Comparison of ENCODE assay signal across 8 cellular contexts in the genomic region with DNA sequence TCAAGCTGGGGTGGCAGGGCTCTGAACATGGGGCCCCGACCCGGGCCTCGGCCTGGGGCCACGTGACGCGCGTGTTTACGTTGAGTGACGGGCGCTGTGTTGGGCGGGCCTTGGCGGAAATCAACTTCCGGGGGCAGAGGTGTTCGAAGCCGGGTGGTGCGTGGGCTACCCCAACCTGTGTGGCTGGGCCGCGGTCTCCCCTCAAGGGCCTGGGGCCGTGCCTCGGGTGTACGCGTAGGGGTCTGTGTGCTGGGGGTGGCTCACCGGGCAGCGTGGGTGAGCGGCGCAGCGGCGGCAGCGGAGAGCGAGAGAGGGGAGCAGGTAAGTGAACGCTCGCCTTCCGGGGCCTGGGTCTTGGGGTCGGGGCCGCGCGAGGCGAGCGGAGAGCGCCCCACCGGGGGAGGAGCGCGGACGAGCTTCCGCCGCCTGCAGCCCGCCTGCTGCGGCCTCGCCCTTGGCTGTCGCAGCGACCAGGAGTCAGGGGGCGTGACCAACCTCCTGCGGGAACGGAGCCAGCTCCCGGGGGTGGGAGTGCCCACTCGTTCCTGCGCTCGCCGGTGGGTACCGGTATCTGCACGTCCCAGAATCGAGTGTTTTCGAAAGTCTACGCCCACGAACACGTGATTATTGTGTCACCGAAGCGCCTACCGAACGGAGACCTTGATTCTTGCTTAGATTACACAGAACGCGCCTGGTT. TPM values are rescaled to one million over a fixed set of nuclear protein-coding genes. Genes with fewer than 3 reads are reported as not detected.
DNase-seq lines count a peak whose midpoint lies in the region; ATAC-seq and TF ChIP-seq lines count a peak whose summit lies in the region.

A gene with protein sequence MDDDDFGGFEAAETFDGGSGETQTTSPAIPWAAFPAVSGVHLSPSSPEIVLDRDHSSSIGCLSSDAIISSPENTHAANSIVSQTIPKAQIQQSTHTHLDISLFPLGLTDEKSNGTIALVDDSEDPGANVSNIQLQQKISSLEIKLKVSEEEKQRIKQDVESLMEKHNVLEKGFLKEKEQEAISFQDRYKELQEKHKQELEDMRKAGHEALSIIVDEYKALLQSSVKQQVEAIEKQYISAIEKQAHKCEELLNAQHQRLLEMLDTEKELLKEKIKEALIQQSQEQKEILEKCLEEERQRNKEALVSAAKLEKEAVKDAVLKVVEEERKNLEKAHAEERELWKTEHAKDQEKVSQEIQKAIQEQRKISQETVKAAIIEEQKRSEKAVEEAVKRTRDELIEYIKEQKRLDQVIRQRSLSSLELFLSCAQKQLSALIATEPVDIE (plus strand): TSS at position 136 of the 697 bp plus-strand sequence. CDS start 66,760 bp downstream, outside the sequence.

- peaks cover 20% of the 10 kb centered on the region for H3K9me3 Mint-ChIP-seq in activated CD4-positive, alpha-beta T cell treated with anti-CD3 and anti-CD28 coated beads, Interleukin-2, amount 10 ng/mL, durations not matched to agents 24 days and 14 days

- intact Hi-C loops in activated CD4-positive, alpha-beta T cell treated with anti-CD3 and anti-CD28 coated beads, Interleukin-2, amount 10 ng/mL, durations not matched to agents 24 days and 14 days (cut with micrococcal nuclease) = loop anchor here (1.0 to 10.0 kb wide), 6 partner anchors 20 to 370 kb away; a partner anchor contains a TSS

- H3K36me3 Mint-ChIP-seq in activated CD4-positive, alpha-beta T cell treated with anti-CD3 and anti-CD28 coated beads, Interleukin-2, amount 10 ng/mL, durations not matched to agents 24 days and 14 days (ENCODE audit: low read depth) = peaks cover 24% of the 10 kb centered on the region

- ATAC-seq in HG03378 (IDR thresholded peaks at IDR 0.05; ENCODE audit: unreplicated experiment) = peak; percentile 77
- peak; percentile 91 for ATAC-seq in left lobe of liver

- peak within 1 kb of the TSS; percentile 95 for H3K4me3 Mint-ChIP-seq in activated CD4-positive, alpha-beta T cell treated with anti-CD3 and anti-CD28 coated beads, Interleukin-2, amount 10 ng/mL, durations not matched to agents 24 days and 14 days

- H3K27ac ChIP-seq in coronary artery = peak within 1 kb of the TSS; percentile 98

- H3K27me3 Mint-ChIP-seq in activated CD4-positive, alpha-beta T cell treated with anti-CD3 and anti-CD28 coated beads, Interleukin-2, amount 10 ng/mL, durations not matched to agents 24 days and 14 days = no peaks in the 10 kb centered on the region

- peak within 1 kb of the TSS; percentile 88 for H3K4me3 ChIP-seq in coronary artery

- no peak for TF ChIP-seq CTCF in coronary artery (IDR thresholded peaks at IDR 0.05)

- peak; percentile 81 for TF ChIP-seq POLR2A in GM19099 (IDR thresholded peaks at IDR 0.05; ENCODE audit: extremely low read depth, insufficient read length, low read depth)

- DNase-seq in AG20443 (ENCODE audit: low spot score) = peak; percentile 93
- peak; percentile 60 to 84 for DNase-seq in NCI-H526 (lab: John Stamatoyannopoulos, UW)
- peak; percentile 95 for DNase-seq in activated CD4-positive, alpha-beta T cell treated with anti-CD3 and anti-CD28 coated beads, Interleukin-2, amount 10 ng/mL, durations not matched to agents 24 days and 14 days
- DNase-seq in coronary artery (ENCODE audit: low spot score) = peak; percentile 94
- DNase-seq in left lobe of liver (ENCODE audit: low spot score) = peak; percentile 89
- peak; percentile 76 to 77 for DNase-seq in stimulated activated CD4-positive, alpha-beta T cell treated with anti-CD3 and anti-CD28 coated beads, Interleukin-2, amount 100 ng/mL, for 48 hours

- H3K27ac Mint-ChIP-seq in activated CD4-positive, alpha-beta T cell treated with anti-CD3 and anti-CD28 coated beads, Interleukin-2, amount 10 ng/mL, durations not matched to agents 24 days and 14 days = peak within 1 kb of the TSS; percentile 99

- H3K4me1 Mint-ChIP-seq in activated CD4-positive, alpha-beta T cell treated with anti-CD3 and anti-CD28 coated beads, Interleukin-2, amount 10 ng/mL, durations not matched to agents 24 days and 14 days = peaks cover 32% of the 10 kb centered on the region

RNA-seq across cellular contexts. Expression of the gene that starts here (rescaled TPM):
- 12.0 and 15.4 TPM in 2 replicates for total RNA-seq in activated CD4-positive, alpha-beta T cell treated with anti-CD3 and anti-CD28 coated beads, Interleukin-2, amount 10 ng/mL, durations not matched to agents 24 days and 14 days
- total RNA-seq in left lobe of liver = 11.9 TPM

Comparison
In these comparisons a context has a peak if more than half of its experiments do, and no peak if none do; other contexts are left out.
1. Peak in every context shown above with its lines: DNase-seq, ATAC-seq, H3K4me3 ChIP-seq and H3K27ac ChIP-seq.